9 cellular contexts compared by ENCODE assay signal in the genomic region with DNA sequence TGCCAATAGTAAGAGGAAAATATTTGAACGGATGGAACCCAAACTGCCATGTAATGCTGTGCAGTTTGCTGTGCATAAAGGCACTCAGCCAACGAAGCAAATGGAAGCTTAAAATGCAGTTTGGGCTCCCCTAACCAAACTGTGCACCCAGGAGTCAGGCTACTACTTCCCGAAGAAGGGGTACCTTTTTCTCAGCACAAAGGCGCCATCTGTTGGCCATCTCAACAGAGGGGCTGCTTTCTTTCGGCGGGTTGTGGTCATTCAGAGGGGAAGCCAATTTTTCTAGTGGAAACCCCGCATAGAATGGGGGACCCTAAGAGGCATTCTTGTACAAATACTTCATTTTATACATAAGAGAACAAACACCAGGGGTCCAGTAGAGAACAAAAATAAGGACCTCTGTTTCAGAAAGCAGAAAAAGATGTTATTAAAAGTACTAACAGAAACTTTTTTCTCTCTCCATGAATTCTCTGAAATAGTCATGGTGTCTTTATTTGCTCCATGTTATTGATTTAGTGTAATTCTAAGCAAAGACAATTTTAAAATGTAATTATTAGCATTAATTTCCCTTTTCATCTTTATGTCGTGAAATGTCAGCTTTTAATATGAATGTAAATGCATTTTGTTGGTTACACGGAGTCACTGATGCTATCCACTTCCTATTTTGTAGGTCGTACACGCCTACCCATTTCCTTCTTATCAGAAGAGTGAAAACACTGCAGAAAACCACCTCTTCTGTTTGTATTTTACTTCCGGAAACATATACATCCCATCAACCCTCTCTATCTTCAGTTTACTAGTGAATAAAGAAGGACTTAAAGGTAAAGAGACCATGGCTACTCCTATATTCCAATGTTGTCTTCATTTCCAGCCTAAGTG.
DNase-seq lines count a peak whose midpoint lies in the region; ATAC-seq and TF ChIP-seq lines count a peak whose summit lies in the region.
"Had no signal": no experiment of that assay in that cellular context is flagged by ENCODE, and none has a peak within 500 bp of the region (broad histone marks: within the 10 kb centered on the region; RNA-seq: fewer than 3 reads in every experiment).

No MANE protein-coding gene starts in this region.

- DNase-seq in C1 segment of cervical spinal cord (lab: John Stamatoyannopoulos, UW) (peak in 11 of 14 donors; percentile 6 to 64 (median 41)), H9 (peak; percentile 76), NCI-H82 (lab: John Stamatoyannopoulos, UW) (peak; percentile 89), caudate nucleus (lab: John Stamatoyannopoulos, UW) (peak in 56 of 61 donors; percentile 4 to 86 (median 56)), lower lobe of right lung (peak; percentile 51), activated gamma-delta T cell (lab: John Stamatoyannopoulos, UW) (no peak)

- H3K4me1 ChIP-seq in H9 (ENCODE audit: insufficient read depth, low read length), result no peaks in the 10 kb centered on the region
- no peaks in the 10 kb centered on the region for H3K4me1 ChIP-seq in lower lobe of right lung

- H2BK15ac ChIP-seq in H9 (ENCODE audit: low read depth, low read length), result no peak overlapping the region

- H3K9me3 Mint-ChIP-seq in H9, result no peaks in the 10 kb centered on the region

- no peak overlapping the region for H2AFZ ChIP-seq in H9 (ENCODE audit: low read length)

- no peaks in the 10 kb centered on the region for H3K36me3 Mint-ChIP-seq in H9 (ENCODE audit: insufficient read depth in 1 of 3, low read depth in 3 of 3)

- H4K8ac ChIP-seq in H9 (replicated peaks; ENCODE audit: insufficient read length, low read depth, low read length), result no peak overlapping the region

- no peak overlapping the region for H2BK12ac ChIP-seq in H9 (ENCODE audit: insufficient read length, low read depth, low read length)

- no peak overlapping the region for H2AK5ac ChIP-seq in H9 (ENCODE audit: insufficient read length, low read length)

- H3K4me1 Mint-ChIP-seq in H9, result peaks cover 3% of the 10 kb centered on the region in 2 experiments; a peak in 3 of 4 replicates

- no peak overlapping the region for H3K23ac ChIP-seq in H9 (ENCODE audit: insufficient read length, low read depth, low read length)

- H4K5ac ChIP-seq in H9 (ENCODE audit: insufficient read length, low read depth, low read length), result no peak overlapping the region

- ATAC-seq in lower lobe of right lung, result peak; percentile 61 to 67
- ATAC-seq in HG03039 (IDR thresholded peaks at IDR 0.05; ENCODE audit: unreplicated experiment), result no peak
- no peak for ATAC-seq in GM19023 (IDR thresholded peaks at IDR 0.05; ENCODE audit: unreplicated experiment)

- H3K36me3 ChIP-seq in lower lobe of right lung, result no peaks in the 10 kb centered on the region

- H3K4me2 ChIP-seq in H9 (ENCODE audit: insufficient read depth, insufficient read length, low read length), result no peak overlapping the region

- no peak overlapping the region for H3K18ac ChIP-seq in H9 (ENCODE audit: insufficient read length, low read depth, low read length)

- no peak overlapping the region for H2BK120ac ChIP-seq in H9 (ENCODE audit: low read depth, low read length, poor library complexity, severe bottlenecking)

- H3K27me3 Mint-ChIP-seq in H9 (ENCODE audit: low read depth), result no peaks in the 10 kb centered on the region

- no peak overlapping the region for H2BK20ac ChIP-seq in H9 (ENCODE audit: low read depth, low read length, poor library complexity, severe bottlenecking)

- H3K27ac ChIP-seq in H9 (ENCODE audit: insufficient read length, low read depth, low read length) (no peak overlapping the region), caudate nucleus (ENCODE audit: low read depth, low read length) (peak overlapping the region; percentile 93), lower lobe of right lung (no peak overlapping the region)
- H3K27ac ChIP-seq: HL-60 had no signal

- WGBS in H9 (ENCODE audit: extremely low coverage, insufficient read length, low lambda C conversion rate), result no CpG with 5 or more reads among the region's 12 CpGs

- no peak overlapping the region for H4K91ac ChIP-seq in H9 (ENCODE audit: insufficient read length, low read depth, low read length)

- no peaks in the 10 kb centered on the region for H3K9me3 ChIP-seq in H9 (ENCODE audit: control insufficient read depth, low read depth, low read length)
- no peaks in the 10 kb centered on the region for H3K9me3 ChIP-seq in lower lobe of right lung

- H2BK5ac ChIP-seq in H9 (ENCODE audit: insufficient read length, low read length), result no peak overlapping the region

- no peak overlapping the region for H3T11ph ChIP-seq in H9 (ENCODE audit: low read length)

- H3K27ac Mint-ChIP-seq in H9, result no peak overlapping the region

- H3K14ac ChIP-seq in H9 (ENCODE audit: insufficient read depth, low read length), result no peak overlapping the region

- H3K56ac ChIP-seq in H9 (ENCODE audit: insufficient read length, low read depth, low read length), result no peak overlapping the region

- no peak overlapping the region for H3K4me3 ChIP-seq in lower lobe of right lung

- H3K23me2 ChIP-seq in H9 (ENCODE audit: insufficient read length, low read depth, low read length, poor library complexity, severe bottlenecking), result no peaks in the 10 kb centered on the region

- H3K9ac ChIP-seq in H9 (ENCODE audit: extremely low read depth, insufficient read length, low read length), result no peak overlapping the region

- no peaks in the 10 kb centered on the region for H3K79me2 ChIP-seq in H9 (ENCODE audit: insufficient read depth, low read length)

- no peaks in the 10 kb centered on the region for H4K20me1 ChIP-seq in H9 (ENCODE audit: control insufficient read depth, insufficient read depth, insufficient read length)

- H3K79me1 ChIP-seq in H9 (ENCODE audit: insufficient read depth, low read depth, low read length, poor library complexity, severe bottlenecking), result no peaks in the 10 kb centered on the region

- TF ChIP-seq CTCF in H9 (conservative IDR thresholded peaks at IDR 0.05) (peak; percentile 82), lower lobe of right lung (IDR thresholded peaks at IDR 0.05) (peak; percentile 56)

- H3K27me3 ChIP-seq in H9 (ENCODE audit: insufficient read depth, low read length) (no peaks in the 10 kb centered on the region), lower lobe of right lung (ENCODE audit: low read depth) (no peaks in the 10 kb centered on the region)

- intact Hi-C loops in lower lobe of right lung (cut with DNase I), result no loop called here

- H3K4ac ChIP-seq in H9 (ENCODE audit: low read depth, low read length), result no peak overlapping the region

- H3K4me3 Mint-ChIP-seq in H9, result no peak overlapping the region

Comparison
In these comparisons a context has a peak if more than half of its experiments do, and no peak if none do; other contexts are left out.
1. ATAC-seq: peak in lower lobe of right lung (2 of 2); none in HG03039 (single experiment) and GM19023 (single experiment).